34 cellular contexts compared by ENCODE assay signal in genomic region chr7:79312022-79312421, GRCh38.
"Had no signal": no experiment of that assay in that cellular context is flagged by ENCODE, and none has a peak within 500 bp of the region (broad histone marks: within the 10 kb centered on the region; RNA-seq: fewer than 3 reads in every experiment).

No MANE protein-coding gene starts in this region.

- H3K4me3 ChIP-seq: MG63 had no signal

- H3K36me3 ChIP-seq: MG63 had no signal

- H3K9ac ChIP-seq: KMS-11 had no signal

- H3K4me2 ChIP-seq: KMS-11 had no signal

- H3K27me3 ChIP-seq: MG63 had no signal

- H3K27ac ChIP-seq: KMS-11 had no signal

- H3K9me3 ChIP-seq: MG63 had no signal

- DNase-seq: Karpas-422, Kasumi-1, KG1, MG63, MM.1S, MV-4-11, NCI-H1048, NCI-H1092, NCI-H1092 treated with DMSO at 0.1 percent for 48 hours, NCI-H1105, NCI-H1105 treated with DMSO at 0.1 percent for 48 hours, NCI-H1417, NCI-H1417 treated with DMSO at 0.1 percent for 48 hours, NCI-H1436, NCI-H1436 treated with DMSO at 0.1 percent for 48 hours, NCI-H146, NCI-H1694, NCI-H1694 treated with DMSO at 0.1 percent for 48 hours, NCI-H187, NCI-H187 treated with DMSO at 0.1 percent for 48 hours, NCI-H1930, NCI-H2029, NCI-H2029 treated with DMSO at 0.1 percent for 48 hours, NCI-H2081, NCI-H2081 treated with DMSO at 0.1 percent for 48 hours, NCI-H2107, NCI-H2171, NCI-H2171 treated with DMSO at 0.1 percent for 48 hours, NCI-H2227 treated with DMSO at 0.1 percent for 48 hours, NCI-H226, NCI-H345, NCI-H446, NCI-H446 treated with DMSO at 0.1 percent for 48 hours had no signal
